ENCODE assay signal across 13 cellular contexts in the genomic region with DNA sequence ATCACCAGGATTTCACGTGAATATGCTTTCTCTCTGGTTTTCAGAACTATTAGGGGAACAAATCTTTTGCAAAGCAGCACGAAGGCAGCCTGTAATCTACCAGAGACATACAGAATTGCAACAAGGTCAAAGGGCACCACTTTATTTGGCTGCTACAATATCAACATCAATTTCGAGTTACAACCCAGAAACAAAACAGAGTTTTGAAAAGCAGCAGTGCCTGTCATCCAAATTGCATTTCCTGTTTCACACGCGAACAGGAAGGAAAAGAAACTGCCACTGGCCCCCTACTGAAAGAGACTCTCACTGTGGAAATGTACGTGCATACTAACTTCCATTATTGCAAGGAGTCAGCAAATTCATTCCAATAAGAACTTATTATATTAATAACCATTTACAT. TPM values are rescaled to one million over a fixed set of nuclear protein-coding genes. Genes with fewer than 3 reads are reported as not detected.
DNase-seq lines count a peak whose midpoint lies in the region; ATAC-seq and TF ChIP-seq lines count a peak whose summit lies in the region.
"Had no signal": no experiment of that assay in that cellular context is flagged by ENCODE, and none has a peak within 500 bp of the region (broad histone marks: within the 10 kb centered on the region; RNA-seq: fewer than 3 reads in every experiment).

No MANE protein-coding gene starts in this region.

- H3K4me1 Mint-ChIP-seq in activated B cell treated with CpG ODN at 0.5 μM for 24 hours, result peaks cover 67% of the 10 kb centered on the region
- H3K4me1 Mint-ChIP-seq in activated T-helper 1 cell treated with anti-CD3 and anti-CD28 coated beads, Interleukin-12 subunit alpha, Interleukin-12 subunit beta, Interleukin-2, Interleukin-4 antibody, amounts not matched to agents 30 ng/mL and 10 ng/mL and 1 ng/mL, durations not matched to agents 14 hours and 24 hours and 36 hours (ENCODE audit: low read depth), result peaks cover 24% of the 10 kb centered on the region

- peak overlapping the region; percentile 41 for H3K9ac ChIP-seq in DND-41 (ENCODE audit: low read depth, low read length)

- peak overlapping the region; percentile 79 for H3K27ac Mint-ChIP-seq in activated B cell treated with CpG ODN at 0.5 μM for 24 hours
- H3K27ac Mint-ChIP-seq in activated T-helper 1 cell treated with anti-CD3 and anti-CD28 coated beads, Interleukin-12 subunit alpha, Interleukin-12 subunit beta, Interleukin-2, Interleukin-4 antibody, amounts not matched to agents 30 ng/mL and 10 ng/mL and 1 ng/mL, durations not matched to agents 14 hours and 24 hours and 36 hours, result no peak overlapping the region

- TF ChIP-seq CTCF in DND-41 (IDR thresholded peaks at IDR 0.05; ENCODE audit: borderline replicate concordance, extremely low read depth, low read length, poor library complexity, severe bottlenecking), result peak; percentile 33
- TF ChIP-seq CTCF in HL-60 (IDR thresholded peaks at IDR 0.05; ENCODE audit: insufficient read depth, low read length), result no peak
- TF ChIP-seq CTCF in activated B cell treated with CpG ODN at 0.5 μM for 24 hours (IDR thresholded peaks at IDR 0.05), result no peak
- no peak for TF ChIP-seq CTCF in lower lobe of right lung (IDR thresholded peaks at IDR 0.05)

- H3K36me3 ChIP-seq in DND-41 (ENCODE audit: insufficient read depth, low read length), result no peaks in the 10 kb centered on the region
- no peaks in the 10 kb centered on the region for H3K36me3 ChIP-seq in lower lobe of right lung
- H3K36me3 ChIP-seq: upper lobe of right lung had no signal

- H3K27ac ChIP-seq in DND-41 (ENCODE audit: low read length) (peak overlapping the region; percentile 76), HL-60 (replicated peaks) (peak overlapping the region; percentile 61), lower lobe of right lung (peak overlapping the region; percentile 18)
- H3K27ac ChIP-seq: upper lobe of right lung had no signal

- H4K20me1 ChIP-seq in DND-41 (ENCODE audit: insufficient read depth, low read length), result no peaks in the 10 kb centered on the region

- no peaks in the 10 kb centered on the region for H3K36me3 Mint-ChIP-seq in activated B cell treated with CpG ODN at 0.5 μM for 24 hours (ENCODE audit: low read depth)
- H3K36me3 Mint-ChIP-seq in activated T-helper 1 cell treated with anti-CD3 and anti-CD28 coated beads, Interleukin-12 subunit alpha, Interleukin-12 subunit beta, Interleukin-2, Interleukin-4 antibody, amounts not matched to agents 30 ng/mL and 10 ng/mL and 1 ng/mL, durations not matched to agents 14 hours and 24 hours and 36 hours (ENCODE audit: low read depth), result no peaks in the 10 kb centered on the region

- POLR2A ChIA-PET in activated B cell treated with CpG ODN at 0.5 μM for 24 hours (lab: Charles Lee), result no interaction called here

- H2AFZ ChIP-seq in DND-41 (ENCODE audit: low read depth, low read length), result peak overlapping the region; percentile 64

- H3K27me3 Mint-ChIP-seq in activated B cell treated with CpG ODN at 0.5 μM for 24 hours, result no peaks in the 10 kb centered on the region
- peaks cover 2% of the 10 kb centered on the region for H3K27me3 Mint-ChIP-seq in activated T-helper 1 cell treated with anti-CD3 and anti-CD28 coated beads, Interleukin-12 subunit alpha, Interleukin-12 subunit beta, Interleukin-2, Interleukin-4 antibody, amounts not matched to agents 30 ng/mL and 10 ng/mL and 1 ng/mL, durations not matched to agents 14 hours and 24 hours and 36 hours (ENCODE audit: insufficient read depth)

- no peaks in the 10 kb centered on the region for H3K79me2 ChIP-seq in DND-41 (ENCODE audit: insufficient read depth, low read length)

- no peaks in the 10 kb centered on the region for H3K9me3 Mint-ChIP-seq in activated B cell treated with CpG ODN at 0.5 μM for 24 hours
- H3K9me3 Mint-ChIP-seq in activated T-helper 1 cell treated with anti-CD3 and anti-CD28 coated beads, Interleukin-12 subunit alpha, Interleukin-12 subunit beta, Interleukin-2, Interleukin-4 antibody, amounts not matched to agents 30 ng/mL and 10 ng/mL and 1 ng/mL, durations not matched to agents 14 hours and 24 hours and 36 hours, result no peaks in the 10 kb centered on the region

- CTCF ChIA-PET in activated B cell treated with CpG ODN at 0.5 μM for 24 hours (lab: Charles Lee), result no interaction called here

- H3K9me3 ChIP-seq in DND-41 (ENCODE audit: insufficient read depth, low read length, severe bottlenecking) (no peaks in the 10 kb centered on the region), lower lobe of right lung (no peaks in the 10 kb centered on the region)
- H3K9me3 ChIP-seq: upper lobe of right lung had no signal

- H3K27me3 ChIP-seq in DND-41 (ENCODE audit: insufficient read depth, low read length, poor library complexity), result no peaks in the 10 kb centered on the region
- no peaks in the 10 kb centered on the region for H3K27me3 ChIP-seq in HL-60 (ENCODE audit: insufficient read depth, poor library complexity, severe bottlenecking)
- no peaks in the 10 kb centered on the region for H3K27me3 ChIP-seq in lower lobe of right lung (ENCODE audit: low read depth)
- H3K27me3 ChIP-seq: upper lobe of right lung had no signal

- DNase-seq in DND-41 (peak; percentile 77), HL-60 (ENCODE audit: low read depth in 1 of 2, low spot score in 1 of 2) (peak in 1 of 2 experiments; percentile 71), activated B cell treated with CpG ODN at 0.5 μM for 24 hours (no peak), lower lobe of right lung (no peak), superior temporal gyrus (ENCODE audit: extremely low spot score) (no peak), AG08396 (ENCODE audit: low spot score) (no peak)
- no peak for DNase-seq in activated T-helper 1 cell treated with anti-CD3 and anti-CD28 coated beads, Interleukin-12 subunit alpha, Interleukin-12 subunit beta, Interleukin-2, Interleukin-4 antibody, amounts not matched to agents 30 ng/mL and 10 ng/mL and 1 ng/mL, durations not matched to agents 14 hours and 24 hours and 36 hours (ENCODE audit: low spot score)
- DNase-seq: activated CD4-positive, alpha-beta T cell treated with anti-CD3 and anti-CD28 coated beads for 48 hours; kidney; NCI-H526 treated with DMSO at 0.1 percent for 48 hours; stimulated activated CD4-positive, alpha-beta T cell treated with anti-CD3 and anti-CD28 coated beads, Interleukin-12 subunit alpha, Interleukin-12 subunit beta, amount 100 ng/mL, for 4 hours; upper lobe of right lung had no signal

- intact Hi-C loops in activated B cell treated with CpG ODN at 0.5 μM for 24 hours (cut with micrococcal nuclease), result loop anchor here (1.0 to 10.0 kb wide), 4 partner anchors 9 to 814 kb away; partner anchors contain the start of gene TAPT1
- intact Hi-C loops in lower lobe of right lung (cut with DNase I), result no loop called here
- intact Hi-C loops in activated T-helper 1 cell treated with anti-CD3 and anti-CD28 coated beads, Interleukin-12 subunit alpha, Interleukin-12 subunit beta, Interleukin-2, Interleukin-4 antibody, amounts not matched to agents 30 ng/mL and 10 ng/mL and 1 ng/mL, durations not matched to agents 14 hours and 24 hours and 36 hours (cut with micrococcal nuclease), result no loop called here

- peak overlapping the region; percentile 73 for H3K4me3 Mint-ChIP-seq in activated B cell treated with CpG ODN at 0.5 μM for 24 hours
- no peak overlapping the region for H3K4me3 Mint-ChIP-seq in activated T-helper 1 cell treated with anti-CD3 and anti-CD28 coated beads, Interleukin-12 subunit alpha, Interleukin-12 subunit beta, Interleukin-2, Interleukin-4 antibody, amounts not matched to agents 30 ng/mL and 10 ng/mL and 1 ng/mL, durations not matched to agents 14 hours and 24 hours and 36 hours

- H3K4me2 ChIP-seq in DND-41 (ENCODE audit: insufficient read depth, low read length), result peak overlapping the region; percentile 54

- H3K4me1 ChIP-seq in DND-41 (ENCODE audit: insufficient read depth, low read length) (peaks cover 38% of the 10 kb centered on the region), lower lobe of right lung (peaks cover 22% of the 10 kb centered on the region)

- ATAC-seq in DND-41 (ENCODE audit: insufficient read depth, low read depth) (peak; percentile 86), activated B cell treated with CpG ODN at 0.5 μM for 24 hours (ENCODE audit: low read depth) (peak; percentile 68), lower lobe of right lung (no peak), GM18873 (IDR thresholded peaks at IDR 0.05; ENCODE audit: low FRiP score, unreplicated experiment) (no peak)
- ATAC-seq: upper lobe of right lung had no signal

- peak overlapping the region in 1 of 2 experiments; percentile 17; a peak in 1 of 4 replicates for H3K4me3 ChIP-seq in DND-41 (ENCODE audit: low read depth in 1 of 2, low read length in 2 of 2)
- H3K4me3 ChIP-seq in HL-60 (replicated peaks; ENCODE audit: insufficient read depth, low read length), result no peak overlapping the region
- H3K4me3 ChIP-seq in lower lobe of right lung, result no peak overlapping the region
- H3K4me3 ChIP-seq: upper lobe of right lung had no signal

RNA-seq across cellular contexts. Expression of gene C1QTNF7, which starts 17.1 kb away (rescaled TPM):
- total RNA-seq in activated B cell treated with CpG ODN at 0.5 μM for 24 hours (not detected in 2 replicates), lower lobe of right lung (10.7 TPM)
- not detected in 2 replicates for total RNA-seq in activated T-helper 1 cell treated with anti-CD3 and anti-CD28 coated beads, Interleukin-12 subunit alpha, Interleukin-12 subunit beta, Interleukin-2, Interleukin-4 antibody, amounts not matched to agents 30 ng/mL and 10 ng/mL and 1 ng/mL, durations not matched to agents 14 hours and 24 hours and 36 hours

RNA-seq across cellular contexts. Expression of gene CC2D2A, which starts 58.9 kb away (rescaled TPM):
- total RNA-seq in activated B cell treated with CpG ODN at 0.5 μM for 24 hours, result not detected in 2 replicates
- 21.2 TPM for total RNA-seq in lower lobe of right lung
- total RNA-seq in activated T-helper 1 cell treated with anti-CD3 and anti-CD28 coated beads, Interleukin-12 subunit alpha, Interleukin-12 subunit beta, Interleukin-2, Interleukin-4 antibody, amounts not matched to agents 30 ng/mL and 10 ng/mL and 1 ng/mL, durations not matched to agents 14 hours and 24 hours and 36 hours, result not detected in 2 replicates

Comparison
In these comparisons a context has a peak if more than half of its experiments do, and no peak if none do; other contexts are left out.
1. ATAC-seq: peak in DND-41 (single experiment) and activated B cell treated with CpG ODN at 0.5 μM for 24 hours (single experiment); none in lower lobe of right lung (0 of 2) and GM18873 (single experiment).
2. H3K27ac ChIP-seq: peak in every context shown above with its lines; median percentile 76 in DND-41; 61 in HL-60; 18 in lower lobe of right lung.
3. RNA of gene C1QTNF7, which starts 17.1 kb away (total RNA-seq): 10.7 TPM in lower lobe of right lung (single experiment); not detected in activated T-helper 1 cell treated with anti-CD3 and anti-CD28 coated beads, Interleukin-12 subunit alpha, Interleukin-12 subunit beta, Interleukin-2, Interleukin-4 antibody, amounts not matched to agents 30 ng/mL and 10 ng/mL and 1 ng/mL, durations not matched to agents 14 hours and 24 hours and 36 hours and not detected in activated B cell treated with CpG ODN at 0.5 μM for 24 hours; every median in the first group is over 10 times any median in the second.
4. RNA of gene CC2D2A, which starts 58.9 kb away (total RNA-seq): 21.2 TPM in lower lobe of right lung (single experiment); not detected in activated B cell treated with CpG ODN at 0.5 μM for 24 hours and not detected in activated T-helper 1 cell treated with anti-CD3 and anti-CD28 coated beads, Interleukin-12 subunit alpha, Interleukin-12 subunit beta, Interleukin-2, Interleukin-4 antibody, amounts not matched to agents 30 ng/mL and 10 ng/mL and 1 ng/mL, durations not matched to agents 14 hours and 24 hours and 36 hours; every median in the first group is over 10 times any median in the second.